16 cellular contexts compared by ENCODE assay signal in genomic region chr22:25367756-25368155, GRCh38.
DNase-seq lines count a peak whose midpoint lies in the region; ATAC-seq, FAIRE-seq and TF ChIP-seq lines count a peak whose summit lies in the region.
"Had no signal": no experiment of that assay in that cellular context is flagged by ENCODE, and none has a peak within 500 bp of the region (broad histone marks: within the 10 kb centered on the region; RNA-seq: fewer than 3 reads in every experiment).

No MANE protein-coding gene starts in this region.

- RAD21 ChIA-PET in GM12878 (lab: Charles Lee; ENCODE audit: unreplicated experiment), result interaction anchor here (0.6 kb wide), 1 partner anchor 196 kb away, joined by 4 read pairs; no protein-coding TSS in a partner anchor

- H3K36me3 Mint-ChIP-seq in GM23338 (ENCODE audit: low read depth) (peaks cover 3% of the 10 kb centered on the region; the same call in 2 of the 3 replicates), neural progenitor cell (peaks cover 2% of the 10 kb centered on the region)

- H2AFZ ChIP-seq in GM23338, result no peak overlapping the region
- H2AFZ ChIP-seq in GM12878 (ENCODE audit: control insufficient read depth, low read depth, low read length), result no peak overlapping the region
- no peak overlapping the region for H2AFZ ChIP-seq in neural progenitor cell (replicated peaks)

- H3K27ac ChIP-seq in BLaER1 (peak overlapping the region; percentile 49), GM23338 (ENCODE audit: low read depth) (no peak overlapping the region), GM12878 (ENCODE audit: control insufficient read depth, insufficient read depth) (no peak overlapping the region), neural progenitor cell (no peak overlapping the region)
- H3K27ac ChIP-seq: SJSA1 had no signal

- H3K9me3 Mint-ChIP-seq in GM23338 (no peaks in the 10 kb centered on the region), neural progenitor cell (no peaks in the 10 kb centered on the region)

- H3K4me3 ChIP-seq in BLaER1 (no peak overlapping the region), GM23338 (no peak overlapping the region), GM12878 (no peak overlapping the region), neural progenitor cell (no peak overlapping the region)
- H3K4me3 ChIP-seq: SJSA1 had no signal

- POLR2A ChIA-PET in GM12878 (lab: Charles Lee), result no interaction called here

- H4K20me1 ChIP-seq in BLaER1 (peaks cover 99% of the 10 kb centered on the region), GM23338 (replicated peaks; ENCODE audit: insufficient read depth) (peaks cover 6% of the 10 kb centered on the region), GM12878 (ENCODE audit: control insufficient read depth, insufficient read depth) (no peaks in the 10 kb centered on the region; the same call in 1 of the 2 replicates), neural progenitor cell (ENCODE audit: low read depth) (peaks cover 3% of the 10 kb centered on the region)

- ATAC-seq in GM23338, result no peak
- no peak for ATAC-seq in GM12878
- ATAC-seq: HepG2 had no signal

- H3K79me2 ChIP-seq in GM23338 (replicated peaks; ENCODE audit: insufficient read depth), result 0 out of 2 replicates have a peak, but pooled peaks cover 12% of the 10 kb centered on the region
- no peaks in the 10 kb centered on the region for H3K79me2 ChIP-seq in GM12878 (ENCODE audit: control insufficient read depth, insufficient read depth, low read length)
- H3K79me2 ChIP-seq in neural progenitor cell (ENCODE audit: low read depth), result no peaks in the 10 kb centered on the region

- H3K36me3 ChIP-seq in BLaER1, result peaks cover 90% of the 10 kb centered on the region
- no peaks in the 10 kb centered on the region for H3K36me3 ChIP-seq in GM23338 (ENCODE audit: insufficient read depth)
- H3K36me3 ChIP-seq in GM12878 (ENCODE audit: control insufficient read depth in 2 of 2, insufficient read depth in 2 of 2, low read length in 1 of 2), result peaks cover 0 to 11% of the 10 kb centered on the region in 2 experiments; a peak in 3 of 4 replicates
- H3K36me3 ChIP-seq in neural progenitor cell, result no peaks in the 10 kb centered on the region

- in situ Hi-C loops in GM12878 (cut with MboI), result no loop called here

- intact Hi-C loops in GM12878 (cut with micrococcal nuclease; ENCODE audit: unreplicated experiment), result no loop called here

- no peak for TF ChIP-seq POLR2A in GM12878 (IDR thresholded peaks at IDR 0.05; ENCODE audit: low read depth, low read length)
- no peak for TF ChIP-seq POLR2A in GM12891 (IDR thresholded peaks at IDR 0.05; ENCODE audit: low read depth, low read length)

- 92% methylated on average over 18 of the region's 18 CpGs for WGBS in GM12878 (ENCODE audit: insufficient coverage, insufficient replicate concordance, low lambda C conversion rate, missing lambda C conversion rate)

- TF ChIP-seq CTCF in GM23338 (conservative IDR thresholded peaks at IDR 0.05; ENCODE audit: low read depth in 2 of 2), result no peak
- no peak for TF ChIP-seq CTCF in GM12878 (IDR thresholded peaks at IDR 0.05 in 2 of 3, conservative IDR thresholded peaks at IDR 0.05 in 1 of 3; ENCODE audit: control insufficient read depth in 2 of 3, extremely low read depth in 1 of 3, insufficient read depth in 1 of 3, low read depth in 3 of 3, low read length in 3 of 3)
- TF ChIP-seq CTCF in neural progenitor cell (IDR thresholded peaks at IDR 0.05), result no peak

- TSS peak; percentile 27 for BruUV-seq in GM12878 (replicated peaks; lab: Mats Ljungman, UMichigan)

- H3K4me3 Mint-ChIP-seq in GM23338, result no peak overlapping the region
- H3K4me3 Mint-ChIP-seq in neural progenitor cell, result no peak overlapping the region
- H3K4me3 Mint-ChIP-seq: B cell had no signal

- CTCF ChIA-PET in GM12878 (lab: Yijun Ruan, JAX), result interaction anchor here (0.6 kb wide), 1 partner anchor 54 kb away, joined by 3 read pairs; no protein-coding TSS in a partner anchor

- peaks cover 78% of the 10 kb centered on the region for H3K4me1 ChIP-seq in BLaER1
- H3K4me1 ChIP-seq in GM23338 (ENCODE audit: insufficient read depth), result 0 out of 2 replicates have a peak, but pooled peaks cover 5% of the 10 kb centered on the region
- peaks cover 5% of the 10 kb centered on the region; the same call in 1 of the 2 replicates for H3K4me1 ChIP-seq in GM12878 (ENCODE audit: control insufficient read depth, insufficient read depth, low read length)
- H3K4me1 ChIP-seq in neural progenitor cell, result no peaks in the 10 kb centered on the region

- no peak for TF ChIP-seq RAD21 in GM12878 (IDR thresholded peaks at IDR 0.05; ENCODE audit: insufficient read depth, low read depth, low read length)

- FAIRE-seq in GM12878 (lab: Jason Lieb, UNC), result no peak
- no peak for FAIRE-seq in GM12891 (lab: Jason Lieb, UNC)
- FAIRE-seq: HepG2 had no signal

- H3K9me3 ChIP-seq in BLaER1, result no peaks in the 10 kb centered on the region
- no peaks in the 10 kb centered on the region for H3K9me3 ChIP-seq in GM12878 (replicated peaks; ENCODE audit: control insufficient read depth, insufficient read depth, low read length)
- H3K9me3 ChIP-seq in neural progenitor cell (ENCODE audit: low read depth), result no peaks in the 10 kb centered on the region
- H3K9me3 ChIP-seq: SJSA1 had no signal

- H3F3A ChIP-seq in GM23338 (replicated peaks; ENCODE audit: low read depth) (0 out of 2 replicates have a peak, but pooled peaks cover 2% of the 10 kb centered on the region), neural progenitor cell (ENCODE audit: low read depth) (no peaks in the 10 kb centered on the region)

- SMC1A ChIA-PET in GM12878 (lab: Charles Lee; ENCODE audit: uncharacterized antibody, unreplicated experiment), result no interaction called here

- H3K9ac ChIP-seq in BLaER1, result no peak overlapping the region
- H3K9ac ChIP-seq in GM12878 (ENCODE audit: control insufficient read depth, insufficient read depth, low read length), result no peak overlapping the region
- no peak overlapping the region for H3K9ac ChIP-seq in neural progenitor cell

- DNase-seq in GM23338 (ENCODE audit: low spot score) (no peak), GM12878 (ENCODE audit: low read depth, low spot score) (no peak), neural progenitor cell (ENCODE audit: low spot score) (no peak), GM12891 (ENCODE audit: insufficient read length, low spot score) (no peak), DMS53 (lab: John Stamatoyannopoulos, UW) (no peak), NCI-H146 treated with DMSO at 0.1 percent for 48 hours (lab: John Stamatoyannopoulos, UW; ENCODE audit: unreplicated experiment) (no peak)
- DNase-seq: ACHN, H7, Karpas-422, NCI-H1417, NCI-H2029, NCI-H524 had no signal

- peak overlapping the region; percentile 37; the same call in 1 of the 2 replicates for H3K27ac Mint-ChIP-seq in GM23338
- H3K27ac Mint-ChIP-seq in neural progenitor cell, result peak overlapping the region; percentile 44
- H3K27ac Mint-ChIP-seq: B cell had no signal

- H3K27me3 ChIP-seq in BLaER1 (no peaks in the 10 kb centered on the region), GM23338 (ENCODE audit: insufficient read depth) (no peaks in the 10 kb centered on the region), GM12878 (replicated peaks in 1 of 2; ENCODE audit: control insufficient read depth in 2 of 2, insufficient read depth in 2 of 2, low read length in 1 of 2) (no peaks in the 10 kb centered on the region), neural progenitor cell (no peaks in the 10 kb centered on the region)
- H3K27me3 ChIP-seq: SJSA1 had no signal

- peaks cover 12% of the 10 kb centered on the region for H3K4me1 Mint-ChIP-seq in GM23338
- H3K4me1 Mint-ChIP-seq in neural progenitor cell, result peaks cover 8% of the 10 kb centered on the region

- H3K4me2 ChIP-seq in BLaER1, result peak overlapping the region; percentile 73
- H3K4me2 ChIP-seq in GM23338, result no peak overlapping the region
- no peak overlapping the region for H3K4me2 ChIP-seq in GM12878 (ENCODE audit: control insufficient read depth, insufficient read depth)
- no peak overlapping the region for H3K4me2 ChIP-seq in neural progenitor cell

- no peaks in the 10 kb centered on the region for H3K9me2 ChIP-seq in GM23338 (ENCODE audit: insufficient read depth)

- H3K27me3 Mint-ChIP-seq in GM23338 (ENCODE audit: insufficient read depth, low read depth, poor library complexity) (peaks cover 9% of the 10 kb centered on the region), neural progenitor cell (ENCODE audit: insufficient read depth, low read depth) (peaks cover 2% of the 10 kb centered on the region)
- H3K27me3 Mint-ChIP-seq: B cell had no signal

- no peak for TF ChIP-seq EP300 in GM12878 (IDR thresholded peaks at IDR 0.05; ENCODE audit: borderline replicate concordance in 1 of 2, control insufficient read depth in 1 of 2, low read depth in 2 of 2, low read length in 2 of 2)

TF ChIP-seq in GM23338, 12 proteins besides CTCF, POLR2A, EP300 and RAD21 (continues in another document):
- TF ChIP-seq CREB1 (CRISPR knock-in tag; IDR thresholded peaks at IDR 0.05; ENCODE audit: low read depth) (no peak), EZH2 (IDR thresholded peaks at IDR 0.05; ENCODE audit: low read depth, unreplicated experiment) (no peak), ZNF331 (CRISPR knock-in tag; IDR thresholded peaks at IDR 0.05; ENCODE audit: low read depth) (no peak)

TF ChIP-seq in GM12878, 131 proteins besides CTCF, POLR2A, EP300 and RAD21 (continues in another document):
- TF ChIP-seq KLF5 (IDR thresholded peaks at IDR 0.05; ENCODE audit: partially characterized antibody) (no peak), STAT1 (conservative IDR thresholded peaks at IDR 0.05) (no peak), HDAC2 (IDR thresholded peaks at IDR 0.05) (no peak)

TF ChIP-seq in GM12891, 5 proteins besides CTCF, POLR2A, EP300 and RAD21:
- no peak for TF ChIP-seq SPI1 (IDR thresholded peaks at IDR 0.05; ENCODE audit: low read depth, low read length)
- no peak for TF ChIP-seq POLR2AphosphoS5 (IDR thresholded peaks at IDR 0.05; ENCODE audit: low read depth, low read length)
- no peak for TF ChIP-seq POU2F2 (IDR thresholded peaks at IDR 0.05; ENCODE audit: low read depth, low read length)
- TF ChIP-seq TAF1 (IDR thresholded peaks at IDR 0.05; ENCODE audit: low read depth, low read length), result no peak
- no peak for TF ChIP-seq PAX5 (IDR thresholded peaks at IDR 0.05; ENCODE audit: insufficient read depth, low read length, severe bottlenecking)
TF ChIP-seq in GM12891: peak in this region for 0.
